ENCODE assay signal across 8 cellular contexts in genomic region chr12:49322367-49322707, GRCh38. TPM values are rescaled to one million over a fixed set of nuclear protein-coding genes. Genes with fewer than 3 reads are reported as not detected.
A peak's percentile ranks its signal among the peaks of the same experiment; 100 is the strongest.
DNase-seq lines count a peak whose midpoint lies in the region; ATAC-seq, FAIRE-seq and TF ChIP-seq lines count a peak whose summit lies in the region.

No MANE protein-coding gene starts in this region.

- 35 to 38% methylated on average over 12 of the region's 12 CpGs for WGBS in body of pancreas, 2 donors
- 40 to 53% methylated on average over 5 to 8 of the region's 12 CpGs for WGBS in mesodermal cell (ENCODE audit: insufficient coverage in 2 of 2), 2 experiments
- 36 to 37% methylated on average over 12 of the region's 12 CpGs for WGBS in aorta, 2 donors

- peak overlapping the region in 2 of 4 donors; percentile 42 to 44 for H3K27ac ChIP-seq in body of pancreas
- H3K27ac ChIP-seq in mesodermal cell (ENCODE audit: low read depth, low read length, severe bottlenecking) = no peak overlapping the region
- no peak overlapping the region for H3K27ac ChIP-seq in aorta (ENCODE audit: low read depth in 1 of 2, low read length in 2 of 2)

- no peak for ATAC-seq in stimulated activated naive CD8-positive, alpha-beta T cell treated with anti-CD3 and anti-CD28 coated beads, Interleukin-15, Interleukin-2, amounts not matched to agents 100 U/mL and 50 U/mL, for 24 hours
- ATAC-seq in body of pancreas (no peak), aorta (ENCODE audit: low FRiP score) (no peak), GM21423 (IDR thresholded peaks at IDR 0.05; ENCODE audit: unreplicated experiment) (no peak)

- H3K36me3 Mint-ChIP-seq in stimulated activated naive CD8-positive, alpha-beta T cell treated with anti-CD3 and anti-CD28 coated beads, Interleukin-15, Interleukin-2, amounts not matched to agents 100 ng/mL and 50 ng/mL, for 24 hours (ENCODE audit: low read depth) = peaks cover 4% of the 10 kb centered on the region

- H3K27me3 Mint-ChIP-seq in stimulated activated naive CD8-positive, alpha-beta T cell treated with anti-CD3 and anti-CD28 coated beads, Interleukin-15, Interleukin-2, amounts not matched to agents 100 ng/mL and 50 ng/mL, for 24 hours = no peaks in the 10 kb centered on the region

- DNase-seq in stimulated activated naive CD8-positive, alpha-beta T cell treated with anti-CD3 and anti-CD28 coated beads, Interleukin-15, Interleukin-2, amounts not matched to agents 100 U/mL and 50 U/mL, for 24 hours = no peak
- DNase-seq in body of pancreas = no peak
- DNase-seq in aorta = no peak
- DNase-seq in DMS 273 (lab: John Stamatoyannopoulos, UW; ENCODE audit: unreplicated experiment) = no peak
- DNase-seq in H54 (ENCODE audit: insufficient read length, low spot score) = no peak

- H3K36me3 ChIP-seq in body of pancreas (replicated peaks in 1 of 2; ENCODE audit: insufficient read depth in 1 of 2, low read depth in 2 of 2) (no peaks in the 10 kb centered on the region), mesodermal cell (ENCODE audit: control insufficient read depth, insufficient read depth, low read length) (peaks cover 26% of the 10 kb centered on the region), aorta (ENCODE audit: control insufficient read depth in 1 of 2, insufficient read depth in 2 of 2, low read length in 1 of 2) (no peaks in the 10 kb centered on the region)

- no peak for FAIRE-seq in H54 (lab: Jason Lieb, UNC)

- peaks cover 23% of the 10 kb centered on the region for H3K4me1 Mint-ChIP-seq in stimulated activated naive CD8-positive, alpha-beta T cell treated with anti-CD3 and anti-CD28 coated beads, Interleukin-15, Interleukin-2, amounts not matched to agents 100 ng/mL and 50 ng/mL, for 24 hours (ENCODE audit: low read depth)

- H3K4me3 Mint-ChIP-seq in stimulated activated naive CD8-positive, alpha-beta T cell treated with anti-CD3 and anti-CD28 coated beads, Interleukin-15, Interleukin-2, amounts not matched to agents 100 ng/mL and 50 ng/mL, for 24 hours = peak overlapping the region; percentile 99

- H3K9me3 Mint-ChIP-seq in stimulated activated naive CD8-positive, alpha-beta T cell treated with anti-CD3 and anti-CD28 coated beads, Interleukin-15, Interleukin-2, amounts not matched to agents 100 ng/mL and 50 ng/mL, for 24 hours = no peaks in the 10 kb centered on the region

- TF ChIP-seq CTCF in body of pancreas (IDR thresholded peaks at IDR 0.05) = no peak

- intact Hi-C loops in body of pancreas (cut with DNase I) = no loop called here
- intact Hi-C loops in aorta (cut with DNase I) = no loop called here

- H3K4me3 ChIP-seq in body of pancreas (peak overlapping the region; percentile 35 to 62), mesodermal cell (ENCODE audit: extremely low read depth, insufficient read depth, low read length, poor library complexity, severe bottlenecking) (peak overlapping the region; percentile 70), aorta (ENCODE audit: low read length in 2 of 2) (peak overlapping the region; percentile 51 to 85)

- H3K27ac Mint-ChIP-seq in stimulated activated naive CD8-positive, alpha-beta T cell treated with anti-CD3 and anti-CD28 coated beads, Interleukin-15, Interleukin-2, amounts not matched to agents 100 ng/mL and 50 ng/mL, for 24 hours = peak overlapping the region; percentile 97

- H3K4me1 ChIP-seq in body of pancreas (peaks cover 13% of the 10 kb centered on the region), mesodermal cell (ENCODE audit: control insufficient read depth, insufficient read depth, low read length, poor library complexity, severe bottlenecking) (peaks cover 11% of the 10 kb centered on the region), aorta (ENCODE audit: control insufficient read depth in 1 of 2, insufficient read depth in 2 of 2, low read length in 2 of 2) (no peaks in the 10 kb centered on the region)

- TF ChIP-seq POLR2A in body of pancreas (IDR thresholded peaks at IDR 0.05) (no peak), H54 (IDR thresholded peaks at IDR 0.05; ENCODE audit: low read depth, low read length) (no peak)

- no peaks in the 10 kb centered on the region for H3K27me3 ChIP-seq in body of pancreas
- H3K27me3 ChIP-seq in aorta (ENCODE audit: control insufficient read depth in 1 of 2, insufficient read depth in 2 of 2, low read length in 1 of 2) = no peaks in the 10 kb centered on the region

- H3K9me3 ChIP-seq in body of pancreas (no peaks in the 10 kb centered on the region), mesodermal cell (ENCODE audit: control insufficient read depth, low read length) (no peaks in the 10 kb centered on the region), aorta (ENCODE audit: control insufficient read depth, low read length) (no peaks in the 10 kb centered on the region)

RNA-seq across cellular contexts. Expression of gene TROAP, which starts 0.7 kb away (rescaled TPM):
- total RNA-seq in body of pancreas (not detected), aorta (1 to 10 TPM; 1.1 to 4.3 TPM)
- 49.4 TPM for polyA plus RNA-seq in mesodermal cell (2013, experiment 1 of 2)
- 48.8 TPM for polyA plus RNA-seq in mesodermal cell (2013, experiment 2 of 2)
- 1 to 10 TPM in 1 of 2 donors, under 1 TPM in 1; 0.10 to 1.8 TPM for polyA plus RNA-seq in aorta

RNA-seq across cellular contexts. Expression of gene C1QL4, which starts 14.7 kb away (rescaled TPM):
- total RNA-seq in body of pancreas = not detected
- 6.8 TPM for polyA plus RNA-seq in mesodermal cell (2013, experiment 1 of 2)
- polyA plus RNA-seq in mesodermal cell (2013, experiment 2 of 2) = 3.4 TPM
- not detected for total RNA-seq in aorta
- polyA plus RNA-seq in aorta = not detected

RNA-seq across cellular contexts. Expression of gene DNAJC22, which starts 24.4 kb away (rescaled TPM):
- total RNA-seq in body of pancreas (10 to 100 TPM in 1 of 2 donors, 1 to 10 TPM in 1; 7.3 to 10.9 TPM), aorta (under 1 TPM in 1 of 2 donors, not detected in 1; 0.24 TPM)
- 1.9 TPM for polyA plus RNA-seq in mesodermal cell (2013, experiment 1 of 2)
- polyA plus RNA-seq in mesodermal cell (2013, experiment 2 of 2) = 1.3 TPM
- polyA plus RNA-seq in aorta = 1 to 10 TPM in 1 of 2 donors, under 1 TPM in 1; 0.50 to 1.2 TPM

RNA-seq across cellular contexts. Expression of gene PRPH, which starts 27.4 kb away (rescaled TPM):
- total RNA-seq in body of pancreas = 1 to 10 TPM in 1 of 2 donors, not detected in 1; 9.6 TPM
- 17.1 TPM for polyA plus RNA-seq in mesodermal cell (2013, experiment 1 of 2)
- polyA plus RNA-seq in mesodermal cell (2013, experiment 2 of 2) = 20.9 TPM
- 1 to 10 TPM in 1 of 2 donors, under 1 TPM in 1; 0.49 to 5.4 TPM for total RNA-seq in aorta
- polyA plus RNA-seq in aorta = 10 to 100 TPM in 1 of 2 donors, not detected in 1; 13.8 TPM

RNA-seq across cellular contexts. Expression of gene SPATS2, which starts 44.9 kb away (rescaled TPM):
- total RNA-seq in body of pancreas = 10 to 100 TPM; 10.9 to 17.5 TPM
- polyA plus RNA-seq in mesodermal cell (2013, experiment 1 of 2) = 40.7 TPM
- polyA plus RNA-seq in mesodermal cell (2013, experiment 2 of 2) = 43.5 TPM
- 10 to 100 TPM; 19.3 to 29.8 TPM for total RNA-seq in aorta
- 10 to 100 TPM in 1 of 2 donors, 1 to 10 TPM in 1; 5.5 to 11.5 TPM for polyA plus RNA-seq in aorta

Comparison
In these comparisons a context has a peak if more than half of its experiments do, and no peak if none do; other contexts are left out.
1. RNA of gene DNAJC22, which starts 24.4 kb away (total RNA-seq): 7.3 to 10.9 TPM in body of pancreas; 0.24 TPM in aorta; every median in the first group is over 4 times any median in the second.
2. Peak in every context shown above with its lines, with median percentiles within 50 percentile points of each other: H3K4me3 ChIP-seq.